In genomic region chr4:177315767-177316490, GRCh38 we compare ENCODE assay signal across 14 cellular contexts. TPM values are rescaled to one million over a fixed set of nuclear protein-coding genes. Genes with fewer than 3 reads are reported as not detected.
DNase-seq lines count a peak whose midpoint lies in the region; ATAC-seq lines count a peak whose summit lies in the region.
"Had no signal": no experiment of that assay in that cellular context is flagged by ENCODE, and none has a peak within 500 bp of the region (broad histone marks: within the 10 kb centered on the region; RNA-seq: fewer than 3 reads in every experiment).

No MANE protein-coding gene starts in this region.

- H3K9me3 Mint-ChIP-seq in activated T-cell treated with anti-CD3 and anti-CD28 coated beads, Interleukin-2, amount 50 U/mL, for 4 hours, result no peaks in the 10 kb centered on the region
- H3K9me3 Mint-ChIP-seq in activated T-helper 2 cell treated with anti-CD3 and anti-CD28 coated beads, Interferon-gamma antibody, Interleukin-2, Interleukin-4, amounts not matched to agents 10 μg/mL and 5 μg/mL and 100 μg/mL, durations not matched to agents 14 hours and 24 hours and 36 hours, result no peaks in the 10 kb centered on the region
- no peaks in the 10 kb centered on the region for H3K9me3 Mint-ChIP-seq in stimulated activated effector memory CD8-positive, alpha-beta T cell treated with anti-CD3 and anti-CD28 coated beads, Interleukin-12 subunit alpha, Interleukin-12 subunit beta, amount 100 ng/mL, for 72 hours
- H3K9me3 Mint-ChIP-seq: stimulated activated naive CD8-positive, alpha-beta T cell treated with anti-CD3 and anti-CD28 coated beads, Interleukin-15, Interleukin-2, amounts not matched to agents 100 ng/mL and 50 ng/mL, for 24 hours had no signal

- intact Hi-C loops in activated T-helper 2 cell treated with anti-CD3 and anti-CD28 coated beads, Interferon-gamma antibody, Interleukin-2, Interleukin-4, amounts not matched to agents 10 μg/mL and 5 μg/mL and 100 μg/mL, durations not matched to agents 14 hours and 24 hours and 36 hours (cut with micrococcal nuclease), result loop anchor here (1.0 to 10.0 kb wide), 2 partner anchors 13 to 991 kb away; no protein-coding TSS in a partner anchor

- H3K36me3 Mint-ChIP-seq in activated T-cell treated with anti-CD3 and anti-CD28 coated beads, Interleukin-2, amount 50 U/mL, for 4 hours (ENCODE audit: insufficient read depth), result no peaks in the 10 kb centered on the region
- H3K36me3 Mint-ChIP-seq in activated T-helper 2 cell treated with anti-CD3 and anti-CD28 coated beads, Interferon-gamma antibody, Interleukin-2, Interleukin-4, amounts not matched to agents 10 μg/mL and 5 μg/mL and 100 μg/mL, durations not matched to agents 14 hours and 24 hours and 36 hours (ENCODE audit: low read depth), result peaks cover 34% of the 10 kb centered on the region
- no peaks in the 10 kb centered on the region for H3K36me3 Mint-ChIP-seq in stimulated activated effector memory CD8-positive, alpha-beta T cell treated with anti-CD3 and anti-CD28 coated beads, Interleukin-12 subunit alpha, Interleukin-12 subunit beta, amount 100 ng/mL, for 72 hours

- H3K27ac Mint-ChIP-seq in activated T-helper 2 cell treated with anti-CD3 and anti-CD28 coated beads, Interferon-gamma antibody, Interleukin-2, Interleukin-4, amounts not matched to agents 10 μg/mL and 5 μg/mL and 100 μg/mL, durations not matched to agents 14 hours and 24 hours and 36 hours, result peak overlapping the region; percentile 62
- H3K27ac Mint-ChIP-seq in stimulated activated effector memory CD8-positive, alpha-beta T cell treated with anti-CD3 and anti-CD28 coated beads, Interleukin-12 subunit alpha, Interleukin-12 subunit beta, amount 100 ng/mL, for 72 hours, result no peak overlapping the region
- H3K27ac Mint-ChIP-seq: stimulated activated naive CD8-positive, alpha-beta T cell treated with anti-CD3 and anti-CD28 coated beads, Interleukin-15, Interleukin-2, amounts not matched to agents 100 ng/mL and 50 ng/mL, for 24 hours had no signal

- H3K27me3 Mint-ChIP-seq in activated T-cell treated with anti-CD3 and anti-CD28 coated beads, Interleukin-2, amount 50 U/mL, for 4 hours (ENCODE audit: low read depth), result no peaks in the 10 kb centered on the region
- no peaks in the 10 kb centered on the region for H3K27me3 Mint-ChIP-seq in activated T-helper 2 cell treated with anti-CD3 and anti-CD28 coated beads, Interferon-gamma antibody, Interleukin-2, Interleukin-4, amounts not matched to agents 10 μg/mL and 5 μg/mL and 100 μg/mL, durations not matched to agents 14 hours and 24 hours and 36 hours (ENCODE audit: low read depth)
- H3K27me3 Mint-ChIP-seq: stimulated activated naive CD8-positive, alpha-beta T cell treated with anti-CD3 and anti-CD28 coated beads, Interleukin-15, Interleukin-2, amounts not matched to agents 100 ng/mL and 50 ng/mL, for 24 hours had no signal

- no peak for DNase-seq in activated T-cell treated with anti-CD3 and anti-CD28 coated beads, Interleukin-2, amount 50 U/mL, for 4 hours
- DNase-seq in activated T-cell treated with anti-CD3 and anti-CD28 coated beads, Interleukin-2, amount 50 U/mL, for 1 hour, result no peak
- DNase-seq in activated T-helper 2 cell treated with anti-CD3 and anti-CD28 coated beads, Interferon-gamma antibody, Interleukin-2, Interleukin-4, amounts not matched to agents 10 μg/mL and 5 μg/mL and 100 μg/mL, durations not matched to agents 14 hours and 24 hours and 36 hours (ENCODE audit: low spot score), result no peak
- no peak for DNase-seq in stimulated activated effector memory CD8-positive, alpha-beta T cell treated with anti-CD3 and anti-CD28 coated beads, Interleukin-12 subunit alpha, Interleukin-12 subunit beta, amount 100 ng/mL, for 72 hours (ENCODE audit: low spot score in 2 of 2)
- DNase-seq in NCI-H2227 (lab: John Stamatoyannopoulos, UW; ENCODE audit: unreplicated experiment) (no peak), substantia nigra (lab: John Stamatoyannopoulos, UW) (no peak)
- DNase-seq: amniotic stem cell, BE2C, NCI-H748 treated with DMSO at 0.1 percent for 48 hours, spleen had no signal

- peak overlapping the region; percentile 75 for H3K4me3 Mint-ChIP-seq in activated T-cell treated with anti-CD3 and anti-CD28 coated beads, Interleukin-2, amount 50 U/mL, for 4 hours
- H3K4me3 Mint-ChIP-seq in activated T-helper 2 cell treated with anti-CD3 and anti-CD28 coated beads, Interferon-gamma antibody, Interleukin-2, Interleukin-4, amounts not matched to agents 10 μg/mL and 5 μg/mL and 100 μg/mL, durations not matched to agents 14 hours and 24 hours and 36 hours (ENCODE audit: low read depth), result peak overlapping the region; percentile 67
- H3K4me3 Mint-ChIP-seq in stimulated activated effector memory CD8-positive, alpha-beta T cell treated with anti-CD3 and anti-CD28 coated beads, Interleukin-12 subunit alpha, Interleukin-12 subunit beta, amount 100 ng/mL, for 72 hours, result peak overlapping the region; percentile 43
- H3K4me3 Mint-ChIP-seq: stimulated activated naive CD8-positive, alpha-beta T cell treated with anti-CD3 and anti-CD28 coated beads, Interleukin-15, Interleukin-2, amounts not matched to agents 100 ng/mL and 50 ng/mL, for 24 hours had no signal

- peaks cover 55% of the 10 kb centered on the region for H3K4me1 Mint-ChIP-seq in activated T-cell treated with anti-CD3 and anti-CD28 coated beads, Interleukin-2, amount 50 U/mL, for 4 hours (ENCODE audit: low read depth)
- peaks cover 87% of the 10 kb centered on the region for H3K4me1 Mint-ChIP-seq in activated T-helper 2 cell treated with anti-CD3 and anti-CD28 coated beads, Interferon-gamma antibody, Interleukin-2, Interleukin-4, amounts not matched to agents 10 μg/mL and 5 μg/mL and 100 μg/mL, durations not matched to agents 14 hours and 24 hours and 36 hours (ENCODE audit: low read depth)
- H3K4me1 Mint-ChIP-seq in stimulated activated effector memory CD8-positive, alpha-beta T cell treated with anti-CD3 and anti-CD28 coated beads, Interleukin-12 subunit alpha, Interleukin-12 subunit beta, amount 100 ng/mL, for 72 hours, result peaks cover 34% of the 10 kb centered on the region

- ATAC-seq in activated T-cell treated with anti-CD3 and anti-CD28 coated beads, Interleukin-2, amount 50 U/mL, for 4 hours, result peak; percentile 67 to 72
- ATAC-seq in HG02884 (IDR thresholded peaks at IDR 0.05; ENCODE audit: unreplicated experiment) (peak; percentile 45), HG02588 (IDR thresholded peaks at IDR 0.05; ENCODE audit: unreplicated experiment) (no peak)
- ATAC-seq in stimulated activated effector memory CD8-positive, alpha-beta T cell treated with anti-CD3 and anti-CD28 coated beads, Interleukin-12 subunit alpha, Interleukin-12 subunit beta, amount 100 ng/mL, for 72 hours, result peak; percentile 31
- ATAC-seq: K562 had no signal

- H3K27ac ChIP-seq in substantia nigra (ENCODE audit: low read depth, low read length, poor library complexity, severe bottlenecking), result no peak overlapping the region

RNA-seq across cellular contexts. Expression of gene NEIL3, which starts 6.3 kb away (rescaled TPM):
- total RNA-seq in activated T-cell treated with anti-CD3 and anti-CD28 coated beads, Interleukin-2, amount 50 U/mL, for 4 hours, result 1 to 10 TPM in 1 of 3 donors, under 1 TPM in 2; 0.58 to 1.2 (median 0.79) TPM
- 18.2 and 18.5 TPM in 2 replicates for total RNA-seq in activated T-helper 2 cell treated with anti-CD3 and anti-CD28 coated beads, Interferon-gamma antibody, Interleukin-2, Interleukin-4, amounts not matched to agents 10 μg/mL and 5 μg/mL and 100 μg/mL, durations not matched to agents 14 hours and 24 hours and 36 hours
